Comparison of ENCODE assay signal across 1 cellular context in the genomic region with DNA sequence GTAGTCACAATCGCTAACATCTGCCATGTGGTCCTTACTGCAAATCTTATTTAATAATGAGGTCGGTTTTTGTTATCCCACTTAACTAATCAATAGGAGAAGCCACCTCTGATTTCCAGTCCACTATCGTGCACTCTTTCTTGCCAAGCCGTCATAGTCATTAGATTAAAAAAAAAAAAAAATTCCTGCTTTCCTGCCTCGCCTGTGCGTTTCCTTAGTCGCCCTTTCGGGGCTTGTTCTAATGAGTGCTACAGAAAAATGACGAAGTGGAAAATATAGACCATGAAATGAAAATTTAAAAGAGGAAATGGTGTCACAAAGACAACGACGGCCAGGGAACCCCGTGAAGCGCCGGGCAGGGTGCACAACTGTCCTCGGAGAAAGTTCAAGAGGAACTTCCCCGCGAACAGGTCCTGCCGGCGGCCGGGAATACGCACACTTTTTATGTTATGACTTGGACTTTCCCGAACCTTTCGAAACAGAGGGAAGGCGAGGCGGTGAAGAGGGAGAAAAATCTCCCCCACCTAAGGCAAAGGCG.
TF ChIP-seq lines count a peak whose summit lies in the region.

No MANE protein-coding gene starts in this region.

TF ChIP-seq in WTC11, 78 proteins besides CTCF, POLR2A, EP300 and RAD21:
- TF ChIP-seq, protein P1, sequence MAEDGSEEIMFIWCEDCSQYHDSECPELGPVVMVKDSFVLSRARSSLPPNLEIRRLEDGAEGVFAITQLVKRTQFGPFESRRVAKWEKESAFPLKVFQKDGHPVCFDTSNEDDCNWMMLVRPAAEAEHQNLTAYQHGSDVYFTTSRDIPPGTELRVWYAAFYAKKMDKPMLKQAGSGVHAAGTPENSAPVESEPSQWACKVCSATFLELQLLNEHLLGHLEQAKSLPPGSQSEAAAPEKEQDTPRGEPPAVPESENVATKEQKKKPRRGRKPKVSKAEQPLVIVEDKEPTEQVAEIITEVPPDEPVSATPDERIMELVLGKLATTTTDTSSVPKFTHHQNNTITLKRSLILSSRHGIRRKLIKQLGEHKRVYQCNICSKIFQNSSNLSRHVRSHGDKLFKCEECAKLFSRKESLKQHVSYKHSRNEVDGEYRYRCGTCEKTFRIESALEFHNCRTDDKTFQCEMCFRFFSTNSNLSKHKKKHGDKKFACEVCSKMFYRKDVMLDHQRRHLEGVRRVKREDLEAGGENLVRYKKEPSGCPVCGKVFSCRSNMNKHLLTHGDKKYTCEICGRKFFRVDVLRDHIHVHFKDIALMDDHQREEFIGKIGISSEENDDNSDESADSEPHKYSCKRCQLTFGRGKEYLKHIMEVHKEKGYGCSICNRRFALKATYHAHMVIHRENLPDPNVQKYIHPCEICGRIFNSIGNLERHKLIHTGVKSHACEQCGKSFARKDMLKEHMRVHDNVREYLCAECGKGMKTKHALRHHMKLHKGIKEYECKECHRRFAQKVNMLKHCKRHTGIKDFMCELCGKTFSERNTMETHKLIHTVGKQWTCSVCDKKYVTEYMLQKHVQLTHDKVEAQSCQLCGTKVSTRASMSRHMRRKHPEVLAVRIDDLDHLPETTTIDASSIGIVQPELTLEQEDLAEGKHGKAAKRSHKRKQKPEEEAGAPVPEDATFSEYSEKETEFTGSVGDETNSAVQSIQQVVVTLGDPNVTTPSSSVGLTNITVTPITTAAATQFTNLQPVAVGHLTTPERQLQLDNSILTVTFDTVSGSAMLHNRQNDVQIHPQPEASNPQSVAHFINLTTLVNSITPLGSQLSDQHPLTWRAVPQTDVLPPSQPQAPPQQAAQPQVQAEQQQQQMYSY (CRISPR knock-in tag; IDR thresholded peaks at IDR 0.05): no peak
- TF ChIP-seq ZNF121 (CRISPR knock-in tag; IDR thresholded peaks at IDR 0.05) (no peak), EMX1 (CRISPR knock-in tag; IDR thresholded peaks at IDR 0.05) (no peak), ZNF396 (CRISPR knock-in tag; IDR thresholded peaks at IDR 0.05; ENCODE audit: borderline replicate concordance) (no peak)
- TF ChIP-seq, protein P2, sequence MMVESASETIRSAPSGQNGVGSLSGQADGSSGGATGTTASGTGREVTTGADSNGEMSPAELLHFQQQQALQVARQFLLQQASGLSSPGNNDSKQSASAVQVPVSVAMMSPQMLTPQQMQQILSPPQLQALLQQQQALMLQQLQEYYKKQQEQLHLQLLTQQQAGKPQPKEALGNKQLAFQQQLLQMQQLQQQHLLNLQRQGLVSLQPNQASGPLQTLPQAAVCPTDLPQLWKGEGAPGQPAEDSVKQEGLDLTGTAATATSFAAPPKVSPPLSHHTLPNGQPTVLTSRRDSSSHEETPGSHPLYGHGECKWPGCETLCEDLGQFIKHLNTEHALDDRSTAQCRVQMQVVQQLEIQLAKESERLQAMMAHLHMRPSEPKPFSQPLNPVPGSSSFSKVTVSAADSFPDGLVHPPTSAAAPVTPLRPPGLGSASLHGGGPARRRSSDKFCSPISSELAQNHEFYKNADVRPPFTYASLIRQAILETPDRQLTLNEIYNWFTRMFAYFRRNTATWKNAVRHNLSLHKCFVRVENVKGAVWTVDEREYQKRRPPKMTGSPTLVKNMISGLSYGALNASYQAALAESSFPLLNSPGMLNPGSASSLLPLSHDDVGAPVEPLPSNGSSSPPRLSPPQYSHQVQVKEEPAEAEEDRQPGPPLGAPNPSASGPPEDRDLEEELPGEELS (CRISPR knock-in tag; IDR thresholded peaks at IDR 0.05): no peak
- TF ChIP-seq, protein P3, sequence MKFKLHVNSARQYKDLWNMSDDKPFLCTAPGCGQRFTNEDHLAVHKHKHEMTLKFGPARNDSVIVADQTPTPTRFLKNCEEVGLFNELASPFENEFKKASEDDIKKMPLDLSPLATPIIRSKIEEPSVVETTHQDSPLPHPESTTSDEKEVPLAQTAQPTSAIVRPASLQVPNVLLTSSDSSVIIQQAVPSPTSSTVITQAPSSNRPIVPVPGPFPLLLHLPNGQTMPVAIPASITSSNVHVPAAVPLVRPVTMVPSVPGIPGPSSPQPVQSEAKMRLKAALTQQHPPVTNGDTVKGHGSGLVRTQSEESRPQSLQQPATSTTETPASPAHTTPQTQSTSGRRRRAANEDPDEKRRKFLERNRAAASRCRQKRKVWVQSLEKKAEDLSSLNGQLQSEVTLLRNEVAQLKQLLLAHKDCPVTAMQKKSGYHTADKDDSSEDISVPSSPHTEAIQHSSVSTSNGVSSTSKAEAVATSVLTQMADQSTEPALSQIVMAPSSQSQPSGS (CRISPR knock-in tag; IDR thresholded peaks at IDR 0.05; ENCODE audit: borderline replicate concordance, low read depth): no peak
TF ChIP-seq in WTC11: peak in this region for 0.
